In the genomic region with DNA sequence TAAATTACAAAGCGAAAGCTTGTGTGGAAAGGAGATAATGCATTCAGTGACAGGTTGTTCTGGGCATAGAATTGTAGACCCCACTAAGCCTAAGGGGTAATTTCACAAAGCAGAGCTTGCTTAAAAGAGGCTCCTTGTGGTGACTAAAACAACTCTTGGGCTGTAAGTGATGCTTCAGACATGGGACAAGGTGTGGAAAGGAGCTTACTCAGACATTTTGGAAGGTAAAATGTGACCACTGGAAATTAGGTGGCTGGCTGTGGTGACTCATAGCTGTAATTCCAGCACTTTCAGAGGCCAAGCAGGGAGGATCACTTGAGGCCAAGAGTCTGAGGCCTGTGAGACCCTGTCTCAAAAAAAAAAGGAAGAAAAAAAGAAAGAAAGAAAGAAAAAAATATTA, we compare ENCODE assay signal across 10 cellular contexts.
"Had no signal": no experiment of that assay in that cellular context is flagged by ENCODE, and none has a peak within 500 bp of the region (broad histone marks: within the 10 kb centered on the region; RNA-seq: fewer than 3 reads in every experiment).

No MANE protein-coding gene starts in this region.

- ATAC-seq: left cardiac atrium; naive thymus-derived CD4-positive, alpha-beta T cell; WTC11 had no signal

- H3K27ac Mint-ChIP-seq: endodermal cell had no signal

- H3K27me3 ChIP-seq: transverse colon had no signal

- H3K27me3 Mint-ChIP-seq: naive thymus-derived CD4-positive, alpha-beta T cell had no signal

- H3K4me3 Mint-ChIP-seq: endodermal cell; naive thymus-derived CD4-positive, alpha-beta T cell; WTC11 had no signal

- DNase-seq: activated CD4-positive, alpha-beta T cell treated with anti-CD3 and anti-CD28 coated beads, Interleukin-2, amount 50 U/mL, for 48 hours; activated gamma-delta T cell treated with Interleukin-2 at 50 U/mL for 16 hours; dermis blood vessel endothelial cell; endodermal cell; left cardiac atrium; posterior cingulate gyrus; transverse colon had no signal

- H3K9me3 Mint-ChIP-seq: endodermal cell; naive thymus-derived CD4-positive, alpha-beta T cell; WTC11 had no signal

- H3K4me3 ChIP-seq: lung, transverse colon had no signal
